Comparison of ENCODE assay signal across 1 cellular context in genomic region chr3:193744048-193744821, GRCh38.
A peak's percentile ranks its signal among the peaks of the same experiment; 100 is the strongest.
TF ChIP-seq lines count a peak whose summit lies in the region.

No MANE protein-coding gene starts in this region.

TF ChIP-seq in HepG2, 621 proteins besides CTCF, POLR2A, EP300 and RAD21 (continued from another document and continues in another):
- TF ChIP-seq NR1H2 (CRISPR knock-in tag; IDR thresholded peaks at IDR 0.05; ENCODE audit: borderline replicate concordance, low read depth) (no peak), THRA (CRISPR knock-in tag; IDR thresholded peaks at IDR 0.05; ENCODE audit: borderline replicate concordance) (peak; percentile 80), YEATS2 (CRISPR knock-in tag; IDR thresholded peaks at IDR 0.05; ENCODE audit: borderline replicate concordance) (peak; percentile 72; the same call in 1 of the 2 replicates), ARNT (IDR thresholded peaks at IDR 0.05) (no peak), HNF4G (IDR thresholded peaks at IDR 0.05; ENCODE audit: borderline replicate concordance, low read depth, low read length) (peak; percentile 47; the same call in 1 of the 2 replicates), HNF4G (CRISPR knock-in tag; IDR thresholded peaks at IDR 0.05; ENCODE audit: borderline replicate concordance, low read depth) (peak; percentile 59; the same call in 1 of the 2 replicates), SIX1 (CRISPR knock-in tag; IDR thresholded peaks at IDR 0.05; ENCODE audit: borderline replicate concordance) (peak; percentile 52; the same call in 1 of the 2 replicates), HOXA9 (CRISPR knock-in tag; IDR thresholded peaks at IDR 0.05; ENCODE audit: borderline replicate concordance) (no peak), KLF11 (CRISPR knock-in tag; IDR thresholded peaks at IDR 0.05) (no peak), THAP8 (CRISPR knock-in tag; IDR thresholded peaks at IDR 0.05; ENCODE audit: borderline replicate concordance) (no peak), KMT2A (CRISPR knock-in tag; IDR thresholded peaks at IDR 0.05) (no peak), TEAD2 (CRISPR knock-in tag; IDR thresholded peaks at IDR 0.05) (no peak), TGIF2 (CRISPR knock-in tag; IDR thresholded peaks at IDR 0.05) (peak; percentile 93), NFYB (CRISPR knock-in tag; IDR thresholded peaks at IDR 0.05) (no peak), ELF4 (CRISPR knock-in tag; IDR thresholded peaks at IDR 0.05; ENCODE audit: borderline replicate concordance) (peak; percentile 55; the same call in 1 of the 2 replicates), SSRP1 (CRISPR knock-in tag; IDR thresholded peaks at IDR 0.05) (no peak), ZNF691 (CRISPR knock-in tag; IDR thresholded peaks at IDR 0.05; ENCODE audit: borderline replicate concordance, low read depth) (peak; percentile 69; the same call in 1 of the 2 replicates), MTA1 (CRISPR knock-in tag; IDR thresholded peaks at IDR 0.05; ENCODE audit: borderline replicate concordance) (peak; percentile 60; the same call in 1 of the 2 replicates), ZNF274 (CRISPR knock-in tag; IDR thresholded peaks at IDR 0.05) (no peak), ZNF816 (CRISPR knock-in tag; IDR thresholded peaks at IDR 0.05; ENCODE audit: borderline replicate concordance) (no peak), FOXJ3 (CRISPR knock-in tag; IDR thresholded peaks at IDR 0.05; ENCODE audit: borderline replicate concordance) (peak; percentile 90), ZNF607 (CRISPR knock-in tag; IDR thresholded peaks at IDR 0.05; ENCODE audit: borderline replicate concordance) (peak; percentile 20; the same call in 1 of the 2 replicates), ZNF841 (CRISPR knock-in tag; IDR thresholded peaks at IDR 0.05; ENCODE audit: borderline replicate concordance) (no peak), ZNF609 (CRISPR knock-in tag; IDR thresholded peaks at IDR 0.05; ENCODE audit: borderline replicate concordance) (peak; percentile 90), ZNF557 (CRISPR knock-in tag; IDR thresholded peaks at IDR 0.05) (no peak; the same call in 1 of the 2 replicates), BCLAF1 (IDR thresholded peaks at IDR 0.05) (no peak), ZNF354B (CRISPR knock-in tag; IDR thresholded peaks at IDR 0.05) (no peak), ZNF12 (CRISPR knock-in tag; IDR thresholded peaks at IDR 0.05) (peak; percentile 53; the same call in 1 of the 2 replicates), ZC3H4 (CRISPR knock-in tag; IDR thresholded peaks at IDR 0.05; ENCODE audit: borderline replicate concordance) (no peak)
- TF ChIP-seq, protein P1, sequence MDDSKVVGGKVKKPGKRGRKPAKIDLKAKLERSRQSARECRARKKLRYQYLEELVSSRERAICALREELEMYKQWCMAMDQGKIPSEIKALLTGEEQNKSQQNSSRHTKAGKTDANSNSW (CRISPR knock-in tag; IDR thresholded peaks at IDR 0.05; ENCODE audit: borderline replicate concordance) = no peak
- TF ChIP-seq, protein P2, sequence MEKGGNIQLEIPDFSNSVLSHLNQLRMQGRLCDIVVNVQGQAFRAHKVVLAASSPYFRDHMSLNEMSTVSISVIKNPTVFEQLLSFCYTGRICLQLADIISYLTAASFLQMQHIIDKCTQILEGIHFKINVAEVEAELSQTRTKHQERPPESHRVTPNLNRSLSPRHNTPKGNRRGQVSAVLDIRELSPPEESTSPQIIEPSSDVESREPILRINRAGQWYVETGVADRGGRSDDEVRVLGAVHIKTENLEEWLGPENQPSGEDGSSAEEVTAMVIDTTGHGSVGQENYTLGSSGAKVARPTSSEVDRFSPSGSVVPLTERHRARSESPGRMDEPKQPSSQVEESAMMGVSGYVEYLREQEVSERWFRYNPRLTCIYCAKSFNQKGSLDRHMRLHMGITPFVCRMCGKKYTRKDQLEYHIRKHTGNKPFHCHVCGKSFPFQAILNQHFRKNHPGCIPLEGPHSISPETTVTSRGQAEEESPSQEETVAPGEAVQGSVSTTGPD (CRISPR knock-in tag; IDR thresholded peaks at IDR 0.05) = no peak
- TF ChIP-seq, protein P3, sequence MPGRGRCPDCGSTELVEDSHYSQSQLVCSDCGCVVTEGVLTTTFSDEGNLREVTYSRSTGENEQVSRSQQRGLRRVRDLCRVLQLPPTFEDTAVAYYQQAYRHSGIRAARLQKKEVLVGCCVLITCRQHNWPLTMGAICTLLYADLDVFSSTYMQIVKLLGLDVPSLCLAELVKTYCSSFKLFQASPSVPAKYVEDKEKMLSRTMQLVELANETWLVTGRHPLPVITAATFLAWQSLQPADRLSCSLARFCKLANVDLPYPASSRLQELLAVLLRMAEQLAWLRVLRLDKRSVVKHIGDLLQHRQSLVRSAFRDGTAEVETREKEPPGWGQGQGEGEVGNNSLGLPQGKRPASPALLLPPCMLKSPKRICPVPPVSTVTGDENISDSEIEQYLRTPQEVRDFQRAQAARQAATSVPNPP (CRISPR knock-in tag; IDR thresholded peaks at IDR 0.05) = no peak
- TF ChIP-seq, protein P4, sequence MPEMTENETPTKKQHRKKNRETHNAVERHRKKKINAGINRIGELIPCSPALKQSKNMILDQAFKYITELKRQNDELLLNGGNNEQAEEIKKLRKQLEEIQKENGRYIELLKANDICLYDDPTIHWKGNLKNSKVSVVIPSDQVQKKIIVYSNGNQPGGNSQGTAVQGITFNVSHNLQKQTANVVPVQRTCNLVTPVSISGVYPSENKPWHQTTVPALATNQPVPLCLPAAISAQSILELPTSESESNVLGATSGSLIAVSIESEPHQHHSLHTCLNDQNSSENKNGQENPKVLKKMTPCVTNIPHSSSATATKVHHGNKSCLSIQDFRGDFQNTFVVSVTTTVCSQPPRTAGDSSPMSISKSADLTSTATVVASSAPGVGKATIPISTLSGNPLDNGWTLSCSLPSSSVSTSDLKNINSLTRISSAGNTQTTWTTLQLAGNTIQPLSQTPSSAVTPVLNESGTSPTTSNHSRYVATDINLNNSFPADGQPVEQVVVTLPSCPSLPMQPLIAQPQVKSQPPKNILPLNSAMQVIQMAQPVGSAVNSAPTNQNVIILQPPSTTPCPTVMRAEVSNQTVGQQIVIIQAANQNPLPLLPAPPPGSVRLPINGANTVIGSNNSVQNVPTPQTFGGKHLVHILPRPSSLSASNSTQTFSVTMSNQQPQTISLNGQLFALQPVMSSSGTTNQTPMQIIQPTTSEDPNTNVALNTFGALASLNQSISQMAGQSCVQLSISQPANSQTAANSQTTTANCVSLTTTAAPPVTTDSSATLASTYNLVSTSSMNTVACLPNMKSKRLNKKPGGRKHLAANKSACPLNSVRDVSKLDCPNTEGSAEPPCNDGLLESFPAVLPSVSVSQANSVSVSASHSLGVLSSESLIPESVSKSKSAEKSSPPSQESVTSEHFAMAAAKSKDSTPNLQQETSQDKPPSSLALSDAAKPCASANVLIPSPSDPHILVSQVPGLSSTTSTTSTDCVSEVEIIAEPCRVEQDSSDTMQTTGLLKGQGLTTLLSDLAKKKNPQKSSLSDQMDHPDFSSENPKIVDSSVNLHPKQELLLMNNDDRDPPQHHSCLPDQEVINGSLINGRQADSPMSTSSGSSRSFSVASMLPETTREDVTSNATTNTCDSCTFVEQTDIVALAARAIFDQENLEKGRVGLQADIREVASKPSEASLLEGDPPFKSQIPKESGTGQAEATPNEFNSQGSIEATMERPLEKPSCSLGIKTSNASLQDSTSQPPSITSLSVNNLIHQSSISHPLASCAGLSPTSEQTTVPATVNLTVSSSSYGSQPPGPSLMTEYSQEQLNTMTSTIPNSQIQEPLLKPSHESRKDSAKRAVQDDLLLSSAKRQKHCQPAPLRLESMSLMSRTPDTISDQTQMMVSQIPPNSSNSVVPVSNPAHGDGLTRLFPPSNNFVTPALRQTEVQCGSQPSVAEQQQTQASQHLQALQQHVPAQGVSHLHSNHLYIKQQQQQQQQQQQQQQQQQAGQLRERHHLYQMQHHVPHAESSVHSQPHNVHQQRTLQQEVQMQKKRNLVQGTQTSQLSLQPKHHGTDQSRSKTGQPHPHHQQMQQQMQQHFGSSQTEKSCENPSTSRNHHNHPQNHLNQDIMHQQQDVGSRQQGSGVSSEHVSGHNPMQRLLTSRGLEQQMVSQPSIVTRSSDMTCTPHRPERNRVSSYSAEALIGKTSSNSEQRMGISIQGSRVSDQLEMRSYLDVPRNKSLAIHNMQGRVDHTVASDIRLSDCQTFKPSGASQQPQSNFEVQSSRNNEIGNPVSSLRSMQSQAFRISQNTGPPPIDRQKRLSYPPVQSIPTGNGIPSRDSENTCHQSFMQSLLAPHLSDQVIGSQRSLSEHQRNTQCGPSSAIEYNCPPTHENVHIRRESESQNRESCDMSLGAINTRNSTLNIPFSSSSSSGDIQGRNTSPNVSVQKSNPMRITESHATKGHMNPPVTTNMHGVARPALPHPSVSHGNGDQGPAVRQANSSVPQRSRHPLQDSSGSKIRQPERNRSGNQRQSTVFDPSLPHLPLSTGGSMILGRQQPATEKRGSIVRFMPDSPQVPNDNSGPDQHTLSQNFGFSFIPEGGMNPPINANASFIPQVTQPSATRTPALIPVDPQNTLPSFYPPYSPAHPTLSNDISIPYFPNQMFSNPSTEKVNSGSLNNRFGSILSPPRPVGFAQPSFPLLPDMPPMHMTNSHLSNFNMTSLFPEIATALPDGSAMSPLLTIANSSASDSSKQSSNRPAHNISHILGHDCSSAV (CRISPR knock-in tag; IDR thresholded peaks at IDR 0.05; ENCODE audit: borderline replicate concordance) = no peak
